ENCODE assay signal across 1 cellular context in genomic region chr13:26929971-26930730, GRCh38.
TF ChIP-seq lines count a peak whose summit lies in the region.

No MANE protein-coding gene starts in this region.

TF ChIP-seq in K562, 482 proteins besides CTCF, POLR2A, EP300 and RAD21 (continued from another document):
- TF ChIP-seq ZFP1 (CRISPR knock-in tag; IDR thresholded peaks at IDR 0.05) = no peak
- no peak for TF ChIP-seq ATF1 (CRISPR knock-in tag; IDR thresholded peaks at IDR 0.05)
- TF ChIP-seq ATF1 (tag; IDR thresholded peaks at IDR 0.05) = peak; percentile 39; the same call in 1 of the 2 replicates
- 0 out of 2 replicates have a peak, but pooled peaks have one; percentile 22 for TF ChIP-seq SMC3 (conservative IDR thresholded peaks at IDR 0.05; ENCODE audit: insufficient read depth, low read depth, low read length)
- no peak for TF ChIP-seq HMG20B (CRISPR knock-in tag; IDR thresholded peaks at IDR 0.05)
- TF ChIP-seq CHCHD3 (CRISPR knock-in tag; IDR thresholded peaks at IDR 0.05) = no peak
- 0 out of 2 replicates have a peak, but pooled peaks have one; percentile 18 for TF ChIP-seq JUND (IDR thresholded peaks at IDR 0.05; ENCODE audit: borderline replicate concordance, low read depth, low read length)
- TF ChIP-seq JUND (tag; IDR thresholded peaks at IDR 0.05; ENCODE audit: borderline replicate concordance, low read depth, low read length) = no peak
- TF ChIP-seq MYBL2 (IDR thresholded peaks at IDR 0.05; ENCODE audit: low read depth) = no peak
- TF ChIP-seq MYBL2 (CRISPR knock-in tag; IDR thresholded peaks at IDR 0.05; ENCODE audit: borderline replicate concordance) = no peak
